In genomic region chr9:133576591-133577462, GRCh38 we compare ENCODE assay signal across 17 cellular contexts. TPM values are rescaled to one million over a fixed set of nuclear protein-coding genes. Genes with fewer than 3 reads are reported as not detected.
DNase-seq lines count a peak whose midpoint lies in the region; ATAC-seq and TF ChIP-seq lines count a peak whose summit lies in the region.
"Had no signal": no experiment of that assay in that cellular context is flagged by ENCODE, and none has a peak within 500 bp of the region (broad histone marks: within the 10 kb centered on the region; RNA-seq: fewer than 3 reads in every experiment).

No MANE protein-coding gene starts in this region.

- H3K27me3 ChIP-seq in tibial artery, result peaks cover 0 to 81% of the 10 kb centered on the region in 2 donors

- H3K27me3 Mint-ChIP-seq in stimulated activated naive CD8-positive, alpha-beta T cell treated with anti-CD3 and anti-CD28 coated beads, Interleukin-15, Interleukin-2, amounts not matched to agents 100 ng/mL and 50 ng/mL, for 24 hours, result peaks cover 31% of the 10 kb centered on the region
- H3K27me3 Mint-ChIP-seq in stimulated activated naive CD8-positive, alpha-beta T cell treated with anti-CD3 and anti-CD28 coated beads, Interleukin-15, amount 100 ng/mL, for 72 hours, result peaks cover 66% of the 10 kb centered on the region

- H3K4me3 ChIP-seq in coronary artery (peak overlapping the region; percentile 37), mesodermal cell (ENCODE audit: extremely low read depth, insufficient read depth, low read length, poor library complexity, severe bottlenecking) (no peak overlapping the region), tibial artery (no peak overlapping the region)
- H3K4me3 ChIP-seq: PC-9 had no signal

- peak overlapping the region; percentile 20 for H3K4me3 Mint-ChIP-seq in stimulated activated naive CD8-positive, alpha-beta T cell treated with anti-CD3 and anti-CD28 coated beads, Interleukin-15, Interleukin-2, amounts not matched to agents 100 ng/mL and 50 ng/mL, for 24 hours
- peak overlapping the region in 1 of 2 donors; percentile 80 for H3K4me3 Mint-ChIP-seq in stimulated activated naive CD8-positive, alpha-beta T cell treated with anti-CD3 and anti-CD28 coated beads, Interleukin-15, amount 100 ng/mL, for 72 hours

- intact Hi-C loops in tibial artery (cut with DNase I; ENCODE audit: low total_unique reads), result no loop called here

- H3K27ac Mint-ChIP-seq in stimulated activated naive CD8-positive, alpha-beta T cell treated with anti-CD3 and anti-CD28 coated beads, Interleukin-15, Interleukin-2, amounts not matched to agents 100 ng/mL and 50 ng/mL, for 24 hours, result no peak overlapping the region
- H3K27ac Mint-ChIP-seq in stimulated activated naive CD8-positive, alpha-beta T cell treated with anti-CD3 and anti-CD28 coated beads, Interleukin-15, amount 100 ng/mL, for 72 hours, result no peak overlapping the region
- H3K27ac Mint-ChIP-seq: immature natural killer cell had no signal

- H3K27ac ChIP-seq in coronary artery, result peak overlapping the region in 1 of 2 donors; percentile 40
- peak overlapping the region; percentile 23 for H3K27ac ChIP-seq in mesodermal cell (ENCODE audit: low read depth, low read length, severe bottlenecking)
- H3K27ac ChIP-seq in tibial artery, result no peak overlapping the region
- H3K27ac ChIP-seq: gastroesophageal sphincter, PC-9, WERI-Rb-1 had no signal

- H3K36me3 Mint-ChIP-seq in stimulated activated naive CD8-positive, alpha-beta T cell treated with anti-CD3 and anti-CD28 coated beads, Interleukin-15, Interleukin-2, amounts not matched to agents 100 ng/mL and 50 ng/mL, for 24 hours (ENCODE audit: low read depth), result no peaks in the 10 kb centered on the region
- H3K36me3 Mint-ChIP-seq: immature natural killer cell had no signal

- peaks cover 31% of the 10 kb centered on the region for H3K4me1 ChIP-seq in mesodermal cell (ENCODE audit: control insufficient read depth, insufficient read depth, low read length, poor library complexity, severe bottlenecking)
- H3K4me1 ChIP-seq in tibial artery, result peaks cover 0 to 17% (median 14%) of the 10 kb centered on the region in 4 donors

- TF ChIP-seq CTCF in coronary artery (IDR thresholded peaks at IDR 0.05), result no peak
- no peak for TF ChIP-seq CTCF in tibial artery (IDR thresholded peaks at IDR 0.05)

- H3K9me3 ChIP-seq in mesodermal cell (ENCODE audit: control insufficient read depth, low read length) (no peaks in the 10 kb centered on the region), tibial artery (no peaks in the 10 kb centered on the region)
- H3K9me3 ChIP-seq: gastroesophageal sphincter, tibial nerve had no signal

- H3K9me3 Mint-ChIP-seq in stimulated activated naive CD8-positive, alpha-beta T cell treated with anti-CD3 and anti-CD28 coated beads, Interleukin-15, Interleukin-2, amounts not matched to agents 100 ng/mL and 50 ng/mL, for 24 hours, result no peaks in the 10 kb centered on the region
- H3K9me3 Mint-ChIP-seq in stimulated activated naive CD8-positive, alpha-beta T cell treated with anti-CD3 and anti-CD28 coated beads, Interleukin-15, amount 100 ng/mL, for 72 hours, result no peaks in the 10 kb centered on the region
- H3K9me3 Mint-ChIP-seq: immature natural killer cell had no signal

- peaks cover 7% of the 10 kb centered on the region for H3K4me1 Mint-ChIP-seq in stimulated activated naive CD8-positive, alpha-beta T cell treated with anti-CD3 and anti-CD28 coated beads, Interleukin-15, Interleukin-2, amounts not matched to agents 100 ng/mL and 50 ng/mL, for 24 hours (ENCODE audit: low read depth)
- peaks cover 22% of the 10 kb centered on the region for H3K4me1 Mint-ChIP-seq in stimulated activated naive CD8-positive, alpha-beta T cell treated with anti-CD3 and anti-CD28 coated beads, Interleukin-15, amount 100 ng/mL, for 72 hours

- peaks cover 6% of the 10 kb centered on the region for H3K36me3 ChIP-seq in mesodermal cell (ENCODE audit: control insufficient read depth, insufficient read depth, low read length)
- no peaks in the 10 kb centered on the region for H3K36me3 ChIP-seq in tibial artery
- H3K36me3 ChIP-seq: gastroesophageal sphincter, tibial nerve, WERI-Rb-1 had no signal

- DNase-seq in stimulated activated naive CD8-positive, alpha-beta T cell treated with anti-CD3 and anti-CD28 coated beads, Interleukin-15, amount 100 ng/mL, for 72 hours, result no peak
- no peak for DNase-seq in coronary artery (ENCODE audit: low spot score)
- no peak for DNase-seq in NOMO-1 (lab: John Stamatoyannopoulos, UW; ENCODE audit: unreplicated experiment in 2 of 2)
- DNase-seq in tibial artery, result no peak
- DNase-seq: activated gamma-delta T cell treated with Interleukin-2 at 50 U/mL for 16 hours; caudate nucleus; immature natural killer cell; NCI-H1694; PC-9; stimulated activated CD4-positive, alpha-beta T cell treated with anti-CD3 and anti-CD28 coated beads, Interleukin-1b, Interleukin-23, amount 100 ng/mL, for 48 hours; WERI-Rb-1 had no signal

- 63 to 68% methylated on average over 19 to 25 of the region's 30 CpGs for WGBS in mesodermal cell (ENCODE audit: insufficient coverage in 2 of 2), 2 experiments

- no peak for ATAC-seq in stimulated activated naive CD8-positive, alpha-beta T cell treated with anti-CD3 and anti-CD28 coated beads, Interleukin-15, amount 100 ng/mL, for 72 hours
- ATAC-seq in GM18861 (IDR thresholded peaks at IDR 0.05; ENCODE audit: unreplicated experiment), result no peak
- ATAC-seq in HG03354 (IDR thresholded peaks at IDR 0.05; ENCODE audit: poor library complexity, severe bottlenecking, unreplicated experiment), result no peak
- ATAC-seq: gastroesophageal sphincter had no signal

RNA-seq across cellular contexts. Expression of gene FAM163B, which starts 32.4 kb away (rescaled TPM):
- 9.5 TPM for polyA plus RNA-seq in mesodermal cell (2013, experiment 1 of 2)
- polyA plus RNA-seq in mesodermal cell (2013, experiment 2 of 2), result 6.8 TPM
- polyA plus RNA-seq: immature natural killer cell had no signal

RNA-seq across cellular contexts. Expression of gene ADAMTSL2, which starts 42.3 kb away (rescaled TPM):
- polyA plus RNA-seq in mesodermal cell (2013, experiment 1 of 2), result 30.7 TPM
- polyA plus RNA-seq in mesodermal cell (2013, experiment 2 of 2), result 30.4 TPM
- polyA plus RNA-seq: immature natural killer cell had no signal

RNA-seq across cellular contexts. Expression of gene MYMK, which starts 52.1 kb away (rescaled TPM):
- polyA plus RNA-seq in mesodermal cell (2013, experiment 1 of 2), result not detected
- not detected for polyA plus RNA-seq in mesodermal cell (2013, experiment 2 of 2)
- polyA plus RNA-seq: immature natural killer cell had no signal

RNA-seq across cellular contexts. Expression of gene DBH, which starts 59.3 kb away (rescaled TPM):
- 0.11 TPM for polyA plus RNA-seq in mesodermal cell (2013, experiment 1 of 2)
- not detected for polyA plus RNA-seq in mesodermal cell (2013, experiment 2 of 2)
- polyA plus RNA-seq: immature natural killer cell had no signal
